ENCODE assay signal across 8 cellular contexts in the genomic region with DNA sequence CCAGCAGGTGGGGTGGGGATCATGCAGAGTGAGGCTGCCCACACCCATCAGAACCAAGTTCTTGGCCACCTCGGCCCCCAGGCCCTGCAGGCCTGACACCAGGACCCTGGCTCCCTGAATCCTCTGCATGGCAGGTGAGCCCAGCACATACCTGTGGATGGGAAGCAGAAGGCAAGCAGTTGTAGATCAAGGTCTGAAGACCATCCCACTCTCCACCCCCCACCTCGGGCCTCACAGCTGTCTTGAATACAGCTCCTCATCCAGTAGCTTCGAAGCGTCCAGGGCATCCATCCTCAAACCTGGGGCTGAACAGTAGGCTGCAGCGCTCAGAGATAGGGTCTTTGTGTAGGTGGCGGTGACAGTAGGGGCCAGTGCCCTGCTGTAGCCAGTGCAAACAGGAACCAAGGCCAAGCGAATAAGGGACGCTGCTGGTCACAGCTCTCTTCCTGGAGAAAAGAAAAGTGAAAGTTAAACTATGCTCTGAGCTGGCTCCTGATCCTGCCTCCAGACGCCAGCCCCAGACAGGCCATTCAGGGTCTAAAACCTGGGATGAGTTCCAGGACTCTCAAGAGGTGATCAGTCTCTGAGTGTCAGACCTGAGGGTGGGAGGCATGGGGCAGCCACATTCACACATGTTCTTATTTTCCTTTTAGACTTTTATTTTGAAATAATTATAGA. TPM values are rescaled to one million over a fixed set of nuclear protein-coding genes. Genes with fewer than 3 reads are reported as not detected.
DNase-seq lines count a peak whose midpoint lies in the region; ATAC-seq, FAIRE-seq and TF ChIP-seq lines count a peak whose summit lies in the region.

A gene with protein sequence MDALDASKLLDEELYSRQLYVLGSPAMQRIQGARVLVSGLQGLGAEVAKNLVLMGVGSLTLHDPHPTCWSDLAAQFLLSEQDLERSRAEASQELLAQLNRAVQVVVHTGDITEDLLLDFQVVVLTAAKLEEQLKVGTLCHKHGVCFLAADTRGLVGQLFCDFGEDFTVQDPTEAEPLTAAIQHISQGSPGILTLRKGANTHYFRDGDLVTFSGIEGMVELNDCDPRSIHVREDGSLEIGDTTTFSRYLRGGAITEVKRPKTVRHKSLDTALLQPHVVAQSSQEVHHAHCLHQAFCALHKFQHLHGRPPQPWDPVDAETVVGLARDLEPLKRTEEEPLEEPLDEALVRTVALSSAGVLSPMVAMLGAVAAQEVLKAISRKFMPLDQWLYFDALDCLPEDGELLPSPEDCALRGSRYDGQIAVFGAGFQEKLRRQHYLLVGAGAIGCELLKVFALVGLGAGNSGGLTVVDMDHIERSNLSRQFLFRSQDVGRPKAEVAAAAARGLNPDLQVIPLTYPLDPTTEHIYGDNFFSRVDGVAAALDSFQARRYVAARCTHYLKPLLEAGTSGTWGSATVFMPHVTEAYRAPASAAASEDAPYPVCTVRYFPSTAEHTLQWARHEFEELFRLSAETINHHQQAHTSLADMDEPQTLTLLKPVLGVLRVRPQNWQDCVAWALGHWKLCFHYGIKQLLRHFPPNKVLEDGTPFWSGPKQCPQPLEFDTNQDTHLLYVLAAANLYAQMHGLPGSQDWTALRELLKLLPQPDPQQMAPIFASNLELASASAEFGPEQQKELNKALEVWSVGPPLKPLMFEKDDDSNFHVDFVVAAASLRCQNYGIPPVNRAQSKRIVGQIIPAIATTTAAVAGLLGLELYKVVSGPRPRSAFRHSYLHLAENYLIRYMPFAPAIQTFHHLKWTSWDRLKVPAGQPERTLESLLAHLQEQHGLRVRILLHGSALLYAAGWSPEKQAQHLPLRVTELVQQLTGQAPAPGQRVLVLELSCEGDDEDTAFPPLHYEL (minus strand): TSS at position 457 of the 678 bp plus-strand sequence. CDS start 166 bp downstream, at position 291.

- H3K4me1 Mint-ChIP-seq in T-cell, result peaks cover 42 to 49% (median 44%) of the 10 kb centered on the region in 3 donors

- peak within 1 kb of the TSS; percentile 98 to 99 for H3K27ac Mint-ChIP-seq in T-cell

- H3K4me3 Mint-ChIP-seq in T-cell, result peak within 1 kb of the TSS; percentile 85 to 97 (median 95)

- H3K27me3 Mint-ChIP-seq in T-cell, result no peaks in the 10 kb centered on the region

- CTCF ChIA-PET in T-cell (lab: Charles Lee), result interaction anchor here in 1 of 2 donors (0.5 to 1.7 kb wide), 3 partner anchors 11 to 1744 kb away, joined by 5 to 22 read pairs (median 5); partner anchors contain the start of gene INKA1

- FAIRE-seq in GM12891 (lab: Jason Lieb, UNC), result peak; percentile 96

- H3K27ac ChIP-seq in cingulate gyrus (ENCODE audit: low read depth, low read length) (peak within 1 kb of the TSS; percentile 77), temporal lobe (ENCODE audit: low read depth, low read length) (peak within 1 kb of the TSS; percentile 33)

- H3K9me3 Mint-ChIP-seq in T-cell, result no peaks in the 10 kb centered on the region

- peak; percentile 63 for ATAC-seq in HG03064 (IDR thresholded peaks at IDR 0.05; ENCODE audit: low read depth, unreplicated experiment)
- ATAC-seq in T-cell (replicated peaks in 1 of 4), result peak; percentile 86 to 93 (median 89)
- ATAC-seq in HG03571 (IDR thresholded peaks at IDR 0.05; ENCODE audit: unreplicated experiment), result no peak

- peaks cover 19% of the 10 kb centered on the region for H3K36me3 Mint-ChIP-seq in T-cell

- TF ChIP-seq POLR2A in GM12891 (IDR thresholded peaks at IDR 0.05; ENCODE audit: low read depth, low read length), result peak; percentile 45

- DNase-seq in GM12891 (ENCODE audit: insufficient read length, low spot score), result peak; percentile 74
- peak in 17 of 34 experiments; percentile 11 to 50 (median 25) for DNase-seq in T-cell
- peak; percentile 71 to 81 for DNase-seq in lung microvascular endothelial cell (ENCODE audit: low read depth in 2 of 2)
- no peak for DNase-seq in SKM-1 (lab: John Stamatoyannopoulos, UW; ENCODE audit: unreplicated experiment)

- POLR2A ChIA-PET in T-cell (lab: Charles Lee), result interaction anchor here (0.6 kb wide), 3 partner anchors 30 to 1769 kb away, joined by 3 to 5 read pairs (median 3); no protein-coding TSS in a partner anchor

TF ChIP-seq in GM12891, 5 proteins besides CTCF, POLR2A, EP300 and RAD21:
- peak; percentile 73 for TF ChIP-seq TAF1 (IDR thresholded peaks at IDR 0.05; ENCODE audit: low read depth, low read length)
- TF ChIP-seq POU2F2 (IDR thresholded peaks at IDR 0.05; ENCODE audit: low read depth, low read length), result no peak

RNA-seq across cellular contexts. Expression of the gene that starts here (rescaled TPM):
- polyA plus RNA-seq in GM12891 (2012; ENCODE audit: low read depth, missing spikeins), result 80.4 TPM
- total RNA-seq in T-cell (100 to 1,000 TPM; 246 to 299 (median 293) TPM), lung microvascular endothelial cell (23.3 and 23.4 TPM in 2 replicates), temporal lobe (3.0 TPM)

Comparison
In these comparisons a context has a peak if more than half of its experiments do, and no peak if none do; other contexts are left out.
1. RNA of the gene that starts here (total RNA-seq): 246 to 299 TPM in T-cell; 23.3 to 23.4 TPM in lung microvascular endothelial cell and 3.0 TPM in temporal lobe (single experiment); every median in the first group is over 10 times any median in the second.